25 cellular contexts compared by ENCODE assay signal in genomic region chr16:11684231-11685025, GRCh38. TPM values are rescaled to one million over a fixed set of nuclear protein-coding genes. Genes with fewer than 3 reads are reported as not detected.
DNase-seq lines count a peak whose midpoint lies in the region; ATAC-seq and TF ChIP-seq lines count a peak whose summit lies in the region.
"Had no signal": no experiment of that assay in that cellular context is flagged by ENCODE, and none has a peak within 500 bp of the region (broad histone marks: within the 10 kb centered on the region; RNA-seq: fewer than 3 reads in every experiment).

No MANE protein-coding gene starts in this region.

- peaks cover 49% of the 10 kb centered on the region for H3K4me1 Mint-ChIP-seq in activated CD4-positive, alpha-beta T cell treated with anti-CD3 and anti-CD28 coated beads for 36 hours
- peaks cover 85% of the 10 kb centered on the region for H3K4me1 Mint-ChIP-seq in stimulated activated memory B cell treated with anti-CD40 and anti-IgM and Interleukin-4, amounts not matched to agents 10 μg/mL and 1 μg/mL and 100 μg/mL, for 72 hours

- no peak overlapping the region for H3K14ac ChIP-seq in mesenchymal stem cell (ENCODE audit: low read length in 2 of 2)

- H3K27ac Mint-ChIP-seq in activated CD4-positive, alpha-beta T cell treated with anti-CD3 and anti-CD28 coated beads for 36 hours: peak overlapping the region; percentile 37
- peak overlapping the region; percentile 96 for H3K27ac Mint-ChIP-seq in stimulated activated memory B cell treated with anti-CD40 and anti-IgM and Interleukin-4, amounts not matched to agents 10 μg/mL and 1 μg/mL and 100 μg/mL, for 72 hours
- H3K27ac Mint-ChIP-seq: activated CD8-positive, alpha-beta T cell treated with anti-CD3 and anti-CD28 coated beads for 36 hours had no signal

- H3K36me3 ChIP-seq in OCI-LY3 (replicated peaks; ENCODE audit: low read depth, low read length) (peaks cover 58% of the 10 kb centered on the region), mesenchymal stem cell (ENCODE audit: control insufficient read depth in 1 of 2, insufficient read depth in 2 of 2, low read depth in 1 of 2, low read length in 2 of 2) (peaks cover 45 to 77% of the 10 kb centered on the region in 2 experiments)

- peaks cover 52% of the 10 kb centered on the region for H3K36me3 Mint-ChIP-seq in activated CD4-positive, alpha-beta T cell treated with anti-CD3 and anti-CD28 coated beads for 36 hours (ENCODE audit: low read depth)
- peaks cover 59% of the 10 kb centered on the region for H3K36me3 Mint-ChIP-seq in stimulated activated memory B cell treated with anti-CD40 and anti-IgM and Interleukin-4, amounts not matched to agents 10 μg/mL and 1 μg/mL and 100 μg/mL, for 72 hours

- H3K27ac ChIP-seq in OCI-LY3 (ENCODE audit: low read length) (no peak overlapping the region), mesenchymal stem cell (ENCODE audit: low read length, poor library complexity, severe bottlenecking) (no peak overlapping the region)
- H3K27ac ChIP-seq: 22Rv1, hepatocyte, right lobe of liver, testis had no signal

- DNase-seq in activated CD4-positive, alpha-beta T cell treated with anti-CD3 and anti-CD28 coated beads for 36 hours: no peak
- no peak for DNase-seq in activated CD4-positive, alpha-beta T cell treated with anti-CD3 and anti-CD28 coated beads, Interleukin-2, amount 50 U/mL, for 48 hours
- DNase-seq in mesenchymal stem cell (no peak), HEK293T (ENCODE audit: extremely low spot score) (no peak), NCI-H1436 (lab: John Stamatoyannopoulos, UW) (no peak), G401 (ENCODE audit: low spot score) (no peak)
- DNase-seq: activated CD4-positive, CD25-positive, alpha-beta regulatory T cell treated with anti-CD3 and anti-CD28 coated beads, Interleukin-2, amount 50 U/mL, for 72 hours; activated CD8-positive, alpha-beta T cell treated with anti-CD3 and anti-CD28 coated beads for 36 hours; activated effector memory CD4-positive, alpha-beta T cell treated with anti-CD3 and anti-CD28 coated beads, Interleukin-2, amount 50 U/mL, for 16 hours; central memory CD4-positive, alpha-beta T cell; KBM-7; left cardiac atrium; NCI-H146; NCI-H526; stimulated activated CD4-positive, alpha-beta T cell treated with anti-CD3 and anti-CD28 coated beads, Interleukin-4, amount 100 ng/mL, for 24 hours; stimulated activated naive CD4-positive, alpha-beta T cell; T-helper 1 cell; testis had no signal

- TF ChIP-seq CTCF in OCI-LY3 (IDR thresholded peaks at IDR 0.05; ENCODE audit: low read depth, low read length): no peak

- H3K4me2 ChIP-seq in OCI-LY3 (ENCODE audit: low read length) (0 out of 2 replicates have a peak overlapping the region, but pooled peaks have one; percentile 3), mesenchymal stem cell (ENCODE audit: low read length, poor library complexity, severe bottlenecking) (no peak overlapping the region)
- H3K4me2 ChIP-seq: hepatocyte had no signal

- H3K27me3 Mint-ChIP-seq in activated CD4-positive, alpha-beta T cell treated with anti-CD3 and anti-CD28 coated beads for 36 hours: no peaks in the 10 kb centered on the region
- H3K27me3 Mint-ChIP-seq in stimulated activated memory B cell treated with anti-CD40 and anti-IgM and Interleukin-4, amounts not matched to agents 10 μg/mL and 1 μg/mL and 100 μg/mL, for 72 hours: no peaks in the 10 kb centered on the region
- H3K27me3 Mint-ChIP-seq: activated CD8-positive, alpha-beta T cell treated with anti-CD3 and anti-CD28 coated beads for 36 hours had no signal

- peaks cover 88% of the 10 kb centered on the region for H3K4me1 ChIP-seq in OCI-LY3 (ENCODE audit: low read length)
- H3K4me1 ChIP-seq in mesenchymal stem cell (ENCODE audit: control insufficient read depth, insufficient read depth, low read depth, low read length): peaks cover 12% of the 10 kb centered on the region
- H3K4me1 ChIP-seq: testis had no signal

- CTCF ChIA-PET in activated CD4-positive, alpha-beta T cell treated with anti-CD3 and anti-CD28 coated beads for 36 hours (lab: Charles Lee): interaction anchor here (0.5 to 0.9 kb wide), 3 partner anchors 14 to 161 kb away, joined by 3 to 4 read pairs (median 4); no protein-coding TSS in a partner anchor
- CTCF ChIA-PET in HEK293T (lab: Yijun Ruan, JAX): no interaction called here

- H3K79me1 ChIP-seq in mesenchymal stem cell (replicated peaks; ENCODE audit: low read length, poor library complexity, severe bottlenecking): peaks cover 34% of the 10 kb centered on the region

- H3K9me3 ChIP-seq in OCI-LY3 (ENCODE audit: insufficient read depth, low read length) (no peaks in the 10 kb centered on the region), mesenchymal stem cell (ENCODE audit: control insufficient read depth, low read length) (no peaks in the 10 kb centered on the region)
- H3K9me3 ChIP-seq: right lobe of liver, SJSA1, testis had no signal

- no peak overlapping the region for H2AFZ ChIP-seq in OCI-LY3 (ENCODE audit: low read depth, low read length)
- H2AFZ ChIP-seq in mesenchymal stem cell (ENCODE audit: low read depth, low read length): no peak overlapping the region
- H2AFZ ChIP-seq: hepatocyte had no signal

- no peak overlapping the region for H2BK12ac ChIP-seq in mesenchymal stem cell (ENCODE audit: low read length in 2 of 2)

- H3K23ac ChIP-seq in mesenchymal stem cell (ENCODE audit: low read length in 2 of 2): no peak overlapping the region

- no peak overlapping the region for H3K9ac ChIP-seq in OCI-LY3 (ENCODE audit: low read length)
- no peak overlapping the region for H3K9ac ChIP-seq in mesenchymal stem cell (ENCODE audit: low read length)

- H3K4ac ChIP-seq in mesenchymal stem cell (ENCODE audit: low read depth in 1 of 2, low read length in 2 of 2): no peak overlapping the region

- intact Hi-C loops in activated CD4-positive, alpha-beta T cell treated with anti-CD3 and anti-CD28 coated beads for 36 hours (cut with DNase I, micrococcal nuclease): loop anchor here in 1 of 2 experiments (2.0 kb wide), 1 partner anchor 44 kb away; no protein-coding TSS in a partner anchor

- POLR2A ChIA-PET in activated CD4-positive, alpha-beta T cell treated with anti-CD3 and anti-CD28 coated beads for 36 hours (lab: Charles Lee): interaction anchor here (0.6 kb wide), 1 partner anchor 14 kb away, joined by 3 read pairs; no protein-coding TSS in a partner anchor
- POLR2A ChIA-PET in HEK293T (lab: Yijun Ruan, JAX): no interaction called here

- H3K27me3 ChIP-seq in OCI-LY3 (ENCODE audit: low read depth, low read length) (no peaks in the 10 kb centered on the region), mesenchymal stem cell (ENCODE audit: control insufficient read depth in 1 of 2, insufficient read depth in 1 of 2, low read length in 2 of 2) (no peaks in the 10 kb centered on the region)
- H3K27me3 ChIP-seq: hepatocyte, right lobe of liver, SJSA1, testis had no signal

- no peak overlapping the region for H2BK5ac ChIP-seq in mesenchymal stem cell (ENCODE audit: low read depth, low read length, poor library complexity, severe bottlenecking)

- no peak overlapping the region for H2AK5ac ChIP-seq in mesenchymal stem cell (ENCODE audit: low read length, severe bottlenecking)

- no peak overlapping the region for H2BK15ac ChIP-seq in mesenchymal stem cell (ENCODE audit: low read depth, poor library complexity, severe bottlenecking)

- H4K8ac ChIP-seq in mesenchymal stem cell (ENCODE audit: low read length): peak overlapping the region; percentile 1

- WGBS in mesenchymal stem cell: 95% methylated on average over 10 of the region's 12 CpGs

- no peaks in the 10 kb centered on the region for H3K9me3 Mint-ChIP-seq in activated CD4-positive, alpha-beta T cell treated with anti-CD3 and anti-CD28 coated beads for 36 hours (ENCODE audit: low read depth)
- no peaks in the 10 kb centered on the region for H3K9me3 Mint-ChIP-seq in stimulated activated memory B cell treated with anti-CD40 and anti-IgM and Interleukin-4, amounts not matched to agents 10 μg/mL and 1 μg/mL and 100 μg/mL, for 72 hours
- H3K9me3 Mint-ChIP-seq: activated CD8-positive, alpha-beta T cell treated with anti-CD3 and anti-CD28 coated beads for 36 hours had no signal

- H4K91ac ChIP-seq in mesenchymal stem cell (ENCODE audit: low read length): no peak overlapping the region

- H2BK120ac ChIP-seq in mesenchymal stem cell (ENCODE audit: low read depth, low read length): no peak overlapping the region

- ATAC-seq in activated CD4-positive, alpha-beta T cell treated with anti-CD3 and anti-CD28 coated beads for 36 hours: no peak
- ATAC-seq in stimulated activated memory B cell treated with anti-CD40 and anti-IgM and Interleukin-4, amounts not matched to agents 10 μg/mL and 1 μg/mL and 100 μg/mL, for 72 hours: no peak
- ATAC-seq: activated CD8-positive, alpha-beta T cell treated with anti-CD3 and anti-CD28 coated beads for 36 hours; HCT116; left cardiac atrium; right lobe of liver had no signal

- in situ Hi-C loops in G401 (cut with HindIII; ENCODE audit: low sequenced_read_pairs): no loop called here

- peaks cover 41% of the 10 kb centered on the region for H4K20me1 ChIP-seq in OCI-LY3 (ENCODE audit: insufficient read depth, low read length)

- H3K18ac ChIP-seq in mesenchymal stem cell (ENCODE audit: low read depth in 1 of 2, low read length in 2 of 2): no peak overlapping the region

- H3K4me3 ChIP-seq in OCI-LY3 (ENCODE audit: low read length) (no peak overlapping the region), mesenchymal stem cell (ENCODE audit: insufficient read depth in 1 of 2, low read depth in 1 of 2, low read length in 2 of 2) (no peak overlapping the region)
- H3K4me3 ChIP-seq: hepatocyte, right lobe of liver, SJSA1, testis had no signal

- H3K79me2 ChIP-seq in OCI-LY3 (ENCODE audit: low read length): peaks cover 87% of the 10 kb centered on the region

- no peak overlapping the region for H3K4me3 Mint-ChIP-seq in activated CD4-positive, alpha-beta T cell treated with anti-CD3 and anti-CD28 coated beads for 36 hours
- H3K4me3 Mint-ChIP-seq in stimulated activated memory B cell treated with anti-CD40 and anti-IgM and Interleukin-4, amounts not matched to agents 10 μg/mL and 1 μg/mL and 100 μg/mL, for 72 hours: no peak overlapping the region
- H3K4me3 Mint-ChIP-seq: activated CD8-positive, alpha-beta T cell treated with anti-CD3 and anti-CD28 coated beads for 36 hours had no signal

TF ChIP-seq in HEK293T, 16 proteins besides CTCF, POLR2A, EP300 and RAD21:
- TF ChIP-seq CTBP1 (IDR thresholded peaks at IDR 0.05; ENCODE audit: borderline replicate concordance) (no peak), FOXA1 (IDR thresholded peaks at IDR 0.05) (no peak)

RNA-seq across cellular contexts. Expression of gene SNN, which starts 16.2 kb away (rescaled TPM):
- total RNA-seq in activated CD4-positive, alpha-beta T cell treated with anti-CD3 and anti-CD28 coated beads for 36 hours: 1 to 10 TPM; 6.0 to 7.2 TPM
- polyA plus RNA-seq in mesenchymal stem cell (2013, experiment 1 of 2): 10.0 TPM
- 10.1 TPM for polyA plus RNA-seq in mesenchymal stem cell (2013, experiment 2 of 2)
- total RNA-seq in G401 (2014; rRNA removed; shearing (Covaris generic)): 18.2 and 28.1 TPM in 2 replicates

RNA-seq across cellular contexts. Expression of gene TXNDC11, which starts 58.2 kb away (rescaled TPM):
- total RNA-seq in activated CD4-positive, alpha-beta T cell treated with anti-CD3 and anti-CD28 coated beads for 36 hours: 10 to 100 TPM; 27.3 to 28.3 TPM
- polyA plus RNA-seq in mesenchymal stem cell (2013, experiment 1 of 2): 31.9 TPM
- 32.0 TPM for polyA plus RNA-seq in mesenchymal stem cell (2013, experiment 2 of 2)
- total RNA-seq in G401 (2014; rRNA removed; shearing (Covaris generic)): 25.4 and 31.9 TPM in 2 replicates
